ENCODE assay signal across 23 cellular contexts in the genomic region with DNA sequence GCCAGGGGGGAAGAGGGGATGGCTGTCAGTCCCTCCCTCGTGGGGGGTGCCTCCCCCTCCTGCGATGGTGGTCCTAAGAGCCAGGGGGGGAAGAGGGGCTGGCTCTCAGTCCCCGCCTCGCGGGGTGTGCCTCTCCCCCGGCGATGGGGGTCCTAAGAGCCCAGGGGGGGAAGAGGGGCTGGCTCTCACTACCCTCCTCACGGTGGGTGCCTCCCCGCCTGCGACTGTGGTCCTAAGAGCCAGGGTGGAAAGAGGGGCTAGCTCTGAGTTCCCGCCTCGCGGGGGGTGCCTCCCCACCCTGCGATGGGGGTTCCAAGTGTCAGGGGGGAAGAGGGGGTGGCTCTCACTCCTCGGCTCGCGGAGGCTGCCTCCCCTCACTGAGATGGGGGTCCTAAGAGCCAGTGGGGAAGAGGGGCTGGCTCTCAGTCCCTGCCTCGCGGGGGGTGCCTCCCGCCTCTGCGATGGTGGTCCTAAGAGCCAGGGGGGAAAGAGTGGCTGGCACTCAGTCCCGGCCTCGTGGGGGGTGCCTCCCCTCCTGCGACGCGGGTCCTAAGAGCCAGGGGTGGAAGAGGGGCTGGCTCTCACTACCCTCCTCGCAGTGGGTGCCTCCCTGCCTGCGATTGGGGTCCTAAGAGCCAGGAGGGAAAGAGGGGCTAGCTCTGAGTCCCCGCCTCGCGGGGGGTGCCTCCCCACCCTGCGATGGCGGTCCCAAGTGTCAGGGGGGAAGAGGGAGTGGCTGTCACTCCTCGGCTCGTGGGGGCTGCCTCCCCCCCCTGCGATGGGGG.
"Had no signal": no experiment of that assay in that cellular context is flagged by ENCODE, and none has a peak within 500 bp of the region (broad histone marks: within the 10 kb centered on the region; RNA-seq: fewer than 3 reads in every experiment).

No MANE protein-coding gene starts in this region.

- DNase-seq: activated B cell treated with CpG ODN at 0.5 μM for 24 hours; activated CD4-positive, alpha-beta T cell treated with anti-CD3 and anti-CD28 coated beads for 36 hours; activated CD4-positive, alpha-beta T cell treated with anti-CD3 and anti-CD28 coated beads, Interleukin-2, amount 50 U/mL, for 4 hours; activated CD8-positive, alpha-beta memory T cell treated with anti-CD3 and anti-CD28 coated beads for 24 hours; activated CD8-positive, alpha-beta memory T cell treated with anti-CD3 and anti-CD28 coated beads, Interleukin-2, amount 50 U/mL, for 4 hours; activated T-cell treated with anti-CD3 and anti-CD28 coated beads, Interleukin-2, amount 50 U/mL, for 48 hours; adrenal gland; colonic mucosa; effector memory CD8-positive, alpha-beta T cell; glutamatergic neuron; hypothalamus; left colon; naive B cell; stimulated activated CD4-positive, alpha-beta T cell treated with anti-CD3 and anti-CD28 coated beads, Interleukin-1b, Interleukin-23, amount 100 ng/mL, for 48 hours had no signal

- H3K27ac ChIP-seq: adrenal gland, colonic mucosa, dorsolateral prefrontal cortex, prostate gland, stomach, suprapubic skin, tibial nerve, vagina had no signal

- ATAC-seq: activated CD4-positive, alpha-beta T cell treated with anti-CD3 and anti-CD28 coated beads for 36 hours; activated naive CD4-positive, alpha-beta T cell treated with anti-CD3 and anti-CD28 coated beads, Interleukin-2, amount 50 U/mL, for 72 hours; effector memory CD8-positive, alpha-beta T cell; esophagus mucosa; left colon had no signal

- H3K4me3 ChIP-seq: adrenal gland, colonic mucosa, dorsolateral prefrontal cortex, lung, prostate gland, stomach, suprapubic skin, tibial nerve, vagina had no signal

- H3K27me3 ChIP-seq: adrenal gland, colonic mucosa, stomach, suprapubic skin, tibial nerve, vagina had no signal

- H3K4me1 ChIP-seq: adrenal gland, colonic mucosa, prostate gland, stomach, suprapubic skin, tibial nerve, vagina had no signal

- H3K9me3 ChIP-seq: adrenal gland, colonic mucosa, prostate gland, vagina had no signal
